Comparison of ENCODE assay signal across 9 cellular contexts in the genomic region with DNA sequence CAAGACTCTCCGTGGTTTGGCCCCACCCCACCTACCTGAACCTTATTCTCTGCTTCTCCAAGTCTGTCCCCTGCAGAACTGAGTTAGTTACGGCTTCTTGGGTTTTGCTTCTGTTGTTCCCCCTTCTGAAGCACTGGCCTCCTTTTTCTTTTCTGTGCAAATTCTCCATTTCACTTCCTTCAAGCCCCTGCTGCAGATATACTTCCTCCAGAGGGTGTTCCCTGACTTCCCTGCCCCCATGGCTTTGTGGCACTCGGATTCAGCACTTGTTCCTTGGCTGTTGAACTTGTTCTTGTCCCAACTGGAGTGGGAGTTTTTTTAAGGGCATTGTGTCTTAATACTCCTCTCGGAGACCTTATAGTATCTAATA. TPM values are rescaled to one million over a fixed set of nuclear protein-coding genes. Genes with fewer than 3 reads are reported as not detected.
DNase-seq lines count a peak whose midpoint lies in the region; ATAC-seq, FAIRE-seq and TF ChIP-seq lines count a peak whose summit lies in the region.
"Had no signal": no experiment of that assay in that cellular context is flagged by ENCODE, and none has a peak within 500 bp of the region (broad histone marks: within the 10 kb centered on the region; RNA-seq: fewer than 3 reads in every experiment).

No MANE protein-coding gene starts in this region.

- dilution Hi-C loops in endothelial cell of umbilical vein (cut with MboI; ENCODE audit: extremely low pct_ligation_motif_present, low sequenced_read_pairs) = no loop called here

- POLR2A ChIA-PET in endothelial cell of umbilical vein (lab: Charles Lee) = no interaction called here

- FAIRE-seq in endothelial cell of umbilical vein (lab: Jason Lieb, UNC) = no peak

- no peak overlapping the region for H3K9ac ChIP-seq in endothelial cell of umbilical vein (replicated peaks; ENCODE audit: extremely low read depth, insufficient read depth, low read length)

- TF ChIP-seq CTCF in Calu3 (IDR thresholded peaks at IDR 0.05; ENCODE audit: unreplicated experiment) (no peak), endothelial cell of umbilical vein (IDR thresholded peaks at IDR 0.05; ENCODE audit: extremely low read depth in 1 of 2, insufficient read depth in 1 of 2, low read depth in 1 of 2, low read length in 2 of 2) (no peak), neutrophil (IDR thresholded peaks at IDR 0.05) (no peak)

- H3K9me3 Mint-ChIP-seq in Calu3 (ENCODE audit: low read depth, unreplicated experiment) = no peaks in the 10 kb centered on the region

- no peak for ATAC-seq in HG03280 (IDR thresholded peaks at IDR 0.05; ENCODE audit: unreplicated experiment)

- H3K4me3 ChIP-seq in endothelial cell of umbilical vein (replicated peaks in 1 of 3; ENCODE audit: insufficient read depth in 1 of 3, low read depth in 1 of 3, low read length in 3 of 3) (no peak overlapping the region), neutrophil (ENCODE audit: low read depth in 1 of 2, low read length in 1 of 2) (peak overlapping the region; percentile 68 to 85)

- no peak for TF ChIP-seq POLR2A in endothelial cell of umbilical vein (IDR thresholded peaks at IDR 0.05; ENCODE audit: low read depth, low read length)

- BruUV-seq in Calu3 (replicated peaks; lab: Mats Ljungman, UMichigan) (TSS peak; percentile 33), endothelial cell of umbilical vein (replicated peaks; lab: Mats Ljungman, UMichigan) (no TSS peak)

- no peak overlapping the region for H2AFZ ChIP-seq in endothelial cell of umbilical vein (ENCODE audit: low read depth, low read length)

- no peaks in the 10 kb centered on the region for H4K20me1 ChIP-seq in endothelial cell of umbilical vein (replicated peaks; ENCODE audit: control insufficient read depth, extremely low read depth, insufficient read depth, low read length)

- H3K79me2 ChIP-seq in endothelial cell of umbilical vein (ENCODE audit: control insufficient read depth, insufficient read depth, low read length) = peaks cover 47% of the 10 kb centered on the region

- peaks cover 21% of the 10 kb centered on the region for H3K36me3 Mint-ChIP-seq in Calu3 (ENCODE audit: insufficient read depth, unreplicated experiment)

- H3K27me3 ChIP-seq in endothelial cell of umbilical vein (ENCODE audit: control insufficient read depth in 2 of 2, insufficient read depth in 2 of 2, low read length in 2 of 2) (peaks cover 9 to 11% of the 10 kb centered on the region in 2 experiments), neutrophil (no peaks in the 10 kb centered on the region)

- peaks cover 16% of the 10 kb centered on the region for H3K4me1 ChIP-seq in endothelial cell of umbilical vein (ENCODE audit: control insufficient read depth, extremely low read depth, insufficient read depth, low read length)
- peaks cover 23 to 40% of the 10 kb centered on the region in 2 experiments for H3K4me1 ChIP-seq in neutrophil (ENCODE audit: control insufficient read depth in 1 of 2, insufficient read depth in 1 of 2, low read depth in 1 of 2, low read length in 1 of 2)

- peaks cover 20% of the 10 kb centered on the region for H3K4me1 Mint-ChIP-seq in Calu3 (ENCODE audit: low read depth, unreplicated experiment)

- H3K36me3 ChIP-seq in endothelial cell of umbilical vein (ENCODE audit: control insufficient read depth in 2 of 2, extremely low read depth in 1 of 2, insufficient read depth in 2 of 2, low read length in 2 of 2) = peaks cover 2 to 7% of the 10 kb centered on the region in 2 experiments
- H3K36me3 ChIP-seq in neutrophil = peaks cover 26% of the 10 kb centered on the region

- H3K27ac ChIP-seq in endothelial cell of umbilical vein (ENCODE audit: insufficient read depth, low read depth, low read length) (no peak overlapping the region), neutrophil (peak overlapping the region; percentile 91)

- no peaks in the 10 kb centered on the region for H3K9me1 ChIP-seq in endothelial cell of umbilical vein (replicated peaks; ENCODE audit: control insufficient read depth, extremely low read depth, insufficient read depth, low read length)

- H3K4me3 Mint-ChIP-seq in Calu3 (ENCODE audit: low read depth, unreplicated experiment) = peak overlapping the region; percentile 71

- H3K9me3 ChIP-seq in endothelial cell of umbilical vein (replicated peaks; ENCODE audit: control insufficient read depth, insufficient read depth, low read length) (no peaks in the 10 kb centered on the region), neutrophil (no peaks in the 10 kb centered on the region)

- CTCF ChIA-PET in Calu3 (lab: Charles Lee) (interaction anchor here (0.6 kb wide), 1 partner anchor 9 kb away, joined by 3 read pairs; no protein-coding TSS in a partner anchor), endothelial cell of umbilical vein (lab: Charles Lee) (no interaction called here)

- H3K27me3 Mint-ChIP-seq in Calu3 (ENCODE audit: unreplicated experiment) = no peaks in the 10 kb centered on the region

- DNase-seq in Calu3 (peak; percentile 26), NOMO-1 treated with DMSO at 0.1 percent for 48 hours (lab: John Stamatoyannopoulos, UW; ENCODE audit: unreplicated experiment) (peak; percentile 60), endothelial cell of umbilical vein (ENCODE audit: low read depth, low spot score) (no peak), NCI-H1092 treated with DMSO at 0.1 percent for 48 hours (lab: John Stamatoyannopoulos, UW) (no peak), mesenteric fat pad (ENCODE audit: low spot score) (no peak), NCI-H446 treated with DMSO at 0.1 percent for 48 hours (lab: John Stamatoyannopoulos, UW) (no peak)
- DNase-seq: effector memory CD4-positive, alpha-beta T cell had no signal

- H3K27ac Mint-ChIP-seq in Calu3 (ENCODE audit: unreplicated experiment) = peak overlapping the region; percentile 57

- H3K4me2 ChIP-seq in endothelial cell of umbilical vein (ENCODE audit: insufficient read depth, low read length) = peak overlapping the region; percentile 96

- intact Hi-C loops in Calu3 (cut with micrococcal nuclease; ENCODE audit: unreplicated experiment) = no loop called here
- intact Hi-C loops in endothelial cell of umbilical vein (cut with micrococcal nuclease) = loop anchor here (5.0 kb wide), 1 partner anchor 50 kb away; a partner anchor contains a TSS

TF ChIP-seq in endothelial cell of umbilical vein, 7 proteins besides CTCF, POLR2A, EP300 and RAD21:
- TF ChIP-seq GATA2 (IDR thresholded peaks at IDR 0.05; ENCODE audit: insufficient read depth, insufficient read length, low read depth, low read length) = no peak
- no peak for TF ChIP-seq MYC (IDR thresholded peaks at IDR 0.05; ENCODE audit: low read depth, low read length)
- no peak for TF ChIP-seq JUN (IDR thresholded peaks at IDR 0.05; ENCODE audit: borderline replicate concordance, insufficient read depth, insufficient read length, low read depth)
- TF ChIP-seq, protein P1, sequence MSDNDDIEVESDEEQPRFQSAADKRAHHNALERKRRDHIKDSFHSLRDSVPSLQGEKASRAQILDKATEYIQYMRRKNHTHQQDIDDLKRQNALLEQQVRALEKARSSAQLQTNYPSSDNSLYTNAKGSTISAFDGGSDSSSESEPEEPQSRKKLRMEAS (IDR thresholded peaks at IDR 0.05; ENCODE audit: insufficient read depth, insufficient read length) = no peak
- TF ChIP-seq EZH2 (IDR thresholded peaks at IDR 0.05; ENCODE audit: borderline replicate concordance, low read depth, low read length, severe bottlenecking) = no peak

RNA-seq across cellular contexts. Expression of a gene that starts 2.0 kb away (rescaled TPM):
- total RNA-seq in Calu3 (2022) (6.7 TPM in 2 replicates), endothelial cell of umbilical vein (9.3 and 9.6 TPM in 2 replicates), mesenteric fat pad (9.4 TPM)
- polyA plus RNA-seq in endothelial cell of umbilical vein = 4.0 and 4.3 TPM in 2 replicates
- 3.4 and 4.0 TPM in 2 replicates for polyA plus RNA-seq in endothelial cell of umbilical vein (2011; cell fraction: cytosol; rRNA removed)
- 5.7 and 6.4 TPM in 2 replicates for polyA plus RNA-seq in endothelial cell of umbilical vein (2011; cell fraction: nucleus; rRNA removed)
- polyA plus RNA-seq in endothelial cell of umbilical vein (2012) = 3.7 and 4.1 TPM in 2 replicates
- 14.9 and 15.5 TPM in 2 replicates for polyA minus RNA-seq in endothelial cell of umbilical vein
- 10.5 TPM for polyA minus RNA-seq in endothelial cell of umbilical vein (2011; cell fraction: cytosol; rRNA and poly(A)+ RNA removed)
- polyA minus RNA-seq in endothelial cell of umbilical vein (2011; cell fraction: nucleus; rRNA and poly(A)+ RNA removed) = 5.3 and 8.7 TPM in 2 replicates

RNA-seq across cellular contexts. Expression of a gene that starts 52.1 kb away (rescaled TPM):
- total RNA-seq in Calu3 (2022) (8.3 and 9.4 TPM in 2 replicates), endothelial cell of umbilical vein (5.5 and 6.8 TPM in 2 replicates), mesenteric fat pad (4.8 TPM)
- 1.7 and 3.8 TPM in 2 replicates for polyA plus RNA-seq in endothelial cell of umbilical vein
- 1.9 TPM in 2 replicates for polyA plus RNA-seq in endothelial cell of umbilical vein (2011; cell fraction: cytosol; rRNA removed)
- 13.0 and 13.3 TPM in 2 replicates for polyA plus RNA-seq in endothelial cell of umbilical vein (2011; cell fraction: nucleus; rRNA removed)
- polyA plus RNA-seq in endothelial cell of umbilical vein (2012) = 2.0 and 3.0 TPM in 2 replicates
- polyA minus RNA-seq in endothelial cell of umbilical vein = 5.8 and 6.3 TPM in 2 replicates
- 1.4 TPM for polyA minus RNA-seq in endothelial cell of umbilical vein (2011; cell fraction: cytosol; rRNA and poly(A)+ RNA removed)
- polyA minus RNA-seq in endothelial cell of umbilical vein (2011; cell fraction: nucleus; rRNA and poly(A)+ RNA removed) = 8.9 TPM in 2 replicates

RNA-seq across cellular contexts. Expression of a gene that starts 57.6 kb away (rescaled TPM):
- total RNA-seq in Calu3 (2022) (11.9 and 13.6 TPM in 2 replicates), endothelial cell of umbilical vein (9.0 and 14.2 TPM in 2 replicates), mesenteric fat pad (20.9 TPM)
- 3.2 and 19.2 TPM in 2 replicates for polyA plus RNA-seq in endothelial cell of umbilical vein
- polyA plus RNA-seq in endothelial cell of umbilical vein (2011; cell fraction: cytosol; rRNA removed) = 2.6 and 3.1 TPM in 2 replicates
- 6.9 and 7.4 TPM in 2 replicates for polyA plus RNA-seq in endothelial cell of umbilical vein (2011; cell fraction: nucleus; rRNA removed)
- 4.5 and 7.6 TPM in 2 replicates for polyA plus RNA-seq in endothelial cell of umbilical vein (2012)
- 9.1 and 9.7 TPM in 2 replicates for polyA minus RNA-seq in endothelial cell of umbilical vein
- polyA minus RNA-seq in endothelial cell of umbilical vein (2011; cell fraction: cytosol; rRNA and poly(A)+ RNA removed) = 11.4 TPM
- polyA minus RNA-seq in endothelial cell of umbilical vein (2011; cell fraction: nucleus; rRNA and poly(A)+ RNA removed) = 4.6 and 6.8 TPM in 2 replicates

Comparison
In these comparisons a context has a peak if more than half of its experiments do, and no peak if none do; other contexts are left out.
1. DNase-seq: peak in Calu3 (single experiment) and NOMO-1 treated with DMSO at 0.1 percent for 48 hours (single experiment); none in endothelial cell of umbilical vein (single experiment), NCI-H1092 treated with DMSO at 0.1 percent for 48 hours (single experiment), mesenteric fat pad (single experiment) and NCI-H446 treated with DMSO at 0.1 percent for 48 hours (single experiment).
2. H3K4me3 ChIP-seq: peak in neutrophil (2 of 2); none in endothelial cell of umbilical vein (0 of 3).